Comparison of ENCODE assay signal across 1 cellular context in the genomic region with DNA sequence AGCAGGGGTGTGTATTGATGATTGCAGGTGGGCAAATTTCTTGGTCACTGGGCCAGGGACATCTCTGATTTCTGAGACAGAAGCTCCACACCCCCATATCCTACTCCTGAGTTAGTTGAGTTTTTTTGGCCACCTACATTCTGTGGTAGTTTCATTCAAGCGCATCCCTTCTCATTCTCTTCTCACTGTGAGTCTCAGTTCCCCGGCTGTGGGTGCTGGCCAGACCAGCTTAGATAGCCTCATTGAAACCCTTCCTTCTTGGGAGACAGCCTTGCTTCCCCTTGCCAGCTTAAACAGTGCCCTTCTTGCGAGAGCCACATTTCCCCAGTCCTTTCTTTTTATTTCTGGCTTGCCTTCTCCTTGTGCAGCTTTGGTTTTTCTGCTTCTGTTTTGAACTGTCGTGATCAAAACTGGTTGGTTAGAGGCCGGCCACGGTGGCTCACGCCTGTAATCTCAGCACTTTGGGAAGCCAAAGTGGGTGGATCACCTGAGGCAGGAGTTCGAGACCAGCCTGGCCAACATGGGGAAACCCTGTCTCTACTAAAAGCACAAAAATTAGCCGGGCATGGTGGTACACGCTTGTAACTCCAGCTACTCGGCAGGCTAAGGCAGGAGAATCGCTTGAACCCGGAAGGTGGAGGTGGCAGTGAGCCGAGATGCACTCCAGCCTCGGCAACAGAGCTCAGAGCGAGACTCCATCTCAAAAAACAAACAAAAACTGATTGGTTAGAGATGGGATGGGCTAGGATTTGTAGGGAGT.
TF ChIP-seq lines count a peak whose summit lies in the region.

No MANE protein-coding gene starts in this region.

TF ChIP-seq in GM23338, 12 proteins besides CTCF, POLR2A, EP300 and RAD21:
- no peak for TF ChIP-seq POLR2AphosphoS5 (IDR thresholded peaks at IDR 0.05; ENCODE audit: low read depth)
- TF ChIP-seq STAT1 (IDR thresholded peaks at IDR 0.05; ENCODE audit: unreplicated experiment): no peak
- TF ChIP-seq CREB1 (CRISPR knock-in tag; IDR thresholded peaks at IDR 0.05; ENCODE audit: low read depth): no peak
- no peak for TF ChIP-seq ZNF114 (CRISPR knock-in tag; IDR thresholded peaks at IDR 0.05)
- no peak for TF ChIP-seq EZH2 (IDR thresholded peaks at IDR 0.05; ENCODE audit: low read depth, unreplicated experiment)
- no peak for TF ChIP-seq JUNB (IDR thresholded peaks at IDR 0.05; ENCODE audit: unreplicated experiment)
- no peak for TF ChIP-seq ZNF331 (CRISPR knock-in tag; IDR thresholded peaks at IDR 0.05; ENCODE audit: low read depth)
- no peak for TF ChIP-seq EZH2phosphoT487 (IDR thresholded peaks at IDR 0.05; ENCODE audit: unreplicated experiment)
- TF ChIP-seq REST (IDR thresholded peaks at IDR 0.05; ENCODE audit: unreplicated experiment): no peak
- no peak for TF ChIP-seq ZNF462 (CRISPR knock-in tag; IDR thresholded peaks at IDR 0.05)
- no peak for TF ChIP-seq ETS1 (IDR thresholded peaks at IDR 0.05)
- TF ChIP-seq NANOG (IDR thresholded peaks at IDR 0.05; ENCODE audit: borderline replicate concordance): no peak
